In the genomic region with DNA sequence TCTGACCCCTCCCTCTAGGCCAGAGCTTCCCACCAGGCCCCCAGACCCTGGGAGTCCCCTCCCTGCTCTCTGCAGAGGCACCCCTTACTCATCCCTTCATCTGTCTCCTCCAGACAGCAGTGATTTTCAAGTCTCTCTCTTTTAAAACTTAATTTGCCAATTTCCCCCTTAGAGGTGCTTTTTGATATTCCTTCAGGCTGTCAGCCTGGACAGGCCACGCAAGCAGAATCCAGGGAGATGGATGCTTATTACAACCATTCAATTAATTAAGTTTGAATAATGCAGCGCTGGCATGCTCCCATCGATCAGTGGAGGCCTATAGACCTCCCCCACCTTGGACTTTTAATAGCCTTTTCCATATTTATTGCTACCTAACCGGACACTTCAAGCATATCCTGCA, we compare ENCODE assay signal across 13 cellular contexts.
"Had no signal": no experiment of that assay in that cellular context is flagged by ENCODE, and none has a peak within 500 bp of the region (broad histone marks: within the 10 kb centered on the region; RNA-seq: fewer than 3 reads in every experiment).

No MANE protein-coding gene starts in this region.

- H3K27ac ChIP-seq: brain microvascular endothelial cell, heart left ventricle, left ventricle myocardium inferior, right atrium auricular region had no signal

- H3K27ac Mint-ChIP-seq: activated B cell treated with CpG ODN at 0.5 μM for 24 hours; activated CD4-positive, alpha-beta T cell treated with anti-CD3 and anti-CD28 coated beads, Interleukin-2, amount 10 ng/mL, durations not matched to agents 24 days and 14 days; activated T-helper 17 cell treated with anti-CD3 and anti-CD28 coated beads, Interleukin-2, amount 50 U/mL, for 72 hours; stimulated activated effector memory CD8-positive, alpha-beta T cell treated with anti-CD3 and anti-CD28 coated beads, Interleukin-12 subunit alpha, Interleukin-12 subunit beta, amount 100 ng/mL, for 72 hours; T-helper 1 cell treated with Interleukin-12 subunit alpha and Interleukin-12 subunit beta and Interleukin-4 antibody, amounts not matched to agents 30 μg/mL and 1 μg/mL, for 36 hours had no signal

- H3K9me3 ChIP-seq: heart left ventricle, left ventricle myocardium inferior, right atrium auricular region had no signal

- H3K9me3 Mint-ChIP-seq: activated B cell treated with CpG ODN at 0.5 μM for 24 hours; activated CD4-positive, alpha-beta T cell treated with anti-CD3 and anti-CD28 coated beads, Interleukin-2, amount 10 ng/mL, durations not matched to agents 24 days and 14 days; activated T-helper 17 cell treated with anti-CD3 and anti-CD28 coated beads, Interleukin-2, amount 50 U/mL, for 72 hours; stimulated activated effector memory CD8-positive, alpha-beta T cell treated with anti-CD3 and anti-CD28 coated beads, Interleukin-12 subunit alpha, Interleukin-12 subunit beta, amount 100 ng/mL, for 72 hours; T-helper 1 cell treated with Interleukin-12 subunit alpha and Interleukin-12 subunit beta and Interleukin-4 antibody, amounts not matched to agents 30 μg/mL and 1 μg/mL, for 36 hours had no signal

- H3K4me3 Mint-ChIP-seq: activated B cell treated with CpG ODN at 0.5 μM for 24 hours; activated CD4-positive, alpha-beta T cell treated with anti-CD3 and anti-CD28 coated beads, Interleukin-2, amount 10 ng/mL, durations not matched to agents 24 days and 14 days; activated T-helper 17 cell treated with anti-CD3 and anti-CD28 coated beads, Interleukin-2, amount 50 U/mL, for 72 hours; stimulated activated effector memory CD8-positive, alpha-beta T cell treated with anti-CD3 and anti-CD28 coated beads, Interleukin-12 subunit alpha, Interleukin-12 subunit beta, amount 100 ng/mL, for 72 hours; T-helper 1 cell treated with Interleukin-12 subunit alpha and Interleukin-12 subunit beta and Interleukin-4 antibody, amounts not matched to agents 30 μg/mL and 1 μg/mL, for 36 hours had no signal

- H3K36me3 ChIP-seq: brain microvascular endothelial cell, left ventricle myocardium inferior, right atrium auricular region had no signal

- DNase-seq: activated B cell treated with CpG ODN at 0.5 μM for 24 hours; activated CD4-positive, alpha-beta T cell treated with anti-CD3 and anti-CD28 coated beads, Interleukin-2, amount 10 ng/mL, durations not matched to agents 24 days and 14 days; activated naive CD4-positive, alpha-beta T cell treated with anti-CD3 and anti-CD28 coated beads, Interleukin-2, amount 50 U/mL, for 16 hours; brain microvascular endothelial cell; foreskin melanocyte; heart left ventricle; left ventricle myocardium inferior; trophoblast cell had no signal

- H3K27me3 ChIP-seq: brain microvascular endothelial cell, right atrium auricular region had no signal

- ATAC-seq: activated T-helper 17 cell treated with anti-CD3 and anti-CD28 coated beads, Interleukin-2, amount 50 U/mL, for 72 hours; heart left ventricle; SK-N-SH treated with all-trans-retinoic acid at 6 μM for 48 hours; stimulated activated effector memory CD8-positive, alpha-beta T cell treated with anti-CD3 and anti-CD28 coated beads, Interleukin-12 subunit alpha, Interleukin-12 subunit beta, amount 100 ng/mL, for 72 hours had no signal

- H3K4me3 ChIP-seq: heart left ventricle, left ventricle myocardium inferior, right atrium auricular region had no signal
